ENCODE assay signal across 8 cellular contexts in genomic region chr2:84958135-84959044, GRCh38. TPM values are rescaled to one million over a fixed set of nuclear protein-coding genes. Genes with fewer than 3 reads are reported as not detected.
A peak's percentile ranks its signal among the peaks of the same experiment; 100 is the strongest.
DNase-seq lines count a peak whose midpoint lies in the region; ATAC-seq and TF ChIP-seq lines count a peak whose summit lies in the region.

No MANE protein-coding gene starts in this region.

- peak; percentile 98 for DNase-seq in DMS53 (lab: John Stamatoyannopoulos, UW)
- peak; percentile 97 for DNase-seq in M059J (ENCODE audit: low read depth)
- peak; percentile 71 for DNase-seq in adipocyte (ENCODE audit: low read depth)
- peak; percentile 99 for DNase-seq in islet precursor cell
- peak in 1 of 2 donors; percentile 44 for DNase-seq in upper lobe of left lung
- no peak for DNase-seq in stimulated activated CD4-positive, alpha-beta T cell treated with anti-CD3 and anti-CD28 coated beads, Interleukin-4, amount 100 ng/mL, for 4 hours

- no peaks in the 10 kb centered on the region for H3K27me3 ChIP-seq in adipocyte (replicated peaks; ENCODE audit: control insufficient read depth, insufficient read depth, low read length)
- H3K27me3 ChIP-seq in upper lobe of left lung: no peaks in the 10 kb centered on the region

- no peak for TF ChIP-seq CTCF in upper lobe of left lung (IDR thresholded peaks at IDR 0.05)

- H3K27ac ChIP-seq in upper lobe of left lung: no peak overlapping the region

- H3K36me3 ChIP-seq in adipocyte (ENCODE audit: control insufficient read depth, insufficient read depth, low read length, severe bottlenecking) (peaks cover 5% of the 10 kb centered on the region), upper lobe of left lung (peaks cover 0 to 2% (median 0%) of the 10 kb centered on the region in 4 donors)

- H3K4me3 ChIP-seq in adipocyte (ENCODE audit: low read length) (no peak overlapping the region), upper lobe of left lung (no peak overlapping the region)

- TF ChIP-seq POLR2A in upper lobe of left lung (IDR thresholded peaks at IDR 0.05): no peak

- TF ChIP-seq EP300 in upper lobe of left lung (IDR thresholded peaks at IDR 0.05): no peak

- H3K9ac ChIP-seq in adipocyte (ENCODE audit: low read length): peak overlapping the region; percentile 35

- H3K9me3 ChIP-seq in adipocyte (ENCODE audit: control insufficient read depth, low read length): no peaks in the 10 kb centered on the region
- H3K9me3 ChIP-seq in upper lobe of left lung: no peaks in the 10 kb centered on the region

- ATAC-seq in upper lobe of left lung (ENCODE audit: low FRiP score in 2 of 2): peak; percentile 62 to 66
- ATAC-seq in HG03175 (IDR thresholded peaks at IDR 0.05; ENCODE audit: unreplicated experiment): no peak
- ATAC-seq in HG02763 (IDR thresholded peaks at IDR 0.05; ENCODE audit: unreplicated experiment): no peak

- H3K4me1 ChIP-seq in adipocyte (ENCODE audit: control insufficient read depth, insufficient read depth, low read length) (peaks cover 35% of the 10 kb centered on the region), upper lobe of left lung (peaks cover 0 to 12% (median 4%) of the 10 kb centered on the region in 4 donors)

- 52 to 62% methylated on average over 10 of the region's 10 CpGs for WGBS in upper lobe of left lung, 2 donors

RNA-seq across cellular contexts. Expression of gene KCMF1, which starts 12.6 kb away (rescaled TPM):
- total RNA-seq in M059J (2014; rRNA removed; shearing (Covaris generic)): 52.7 and 81.2 TPM in 2 replicates
- total RNA-seq in upper lobe of left lung: 10 to 100 TPM in 5 of 6 donors, 1 to 10 TPM in 1; 6.3 to 76.6 (median 47.8) TPM

RNA-seq across cellular contexts. Expression of gene TMSB10, which starts 52.9 kb away (rescaled TPM):
- total RNA-seq in M059J (2014; rRNA removed; shearing (Covaris generic)): 7,017 and 9,457 TPM in 2 replicates
- total RNA-seq in upper lobe of left lung: 1,000 to 10,000 TPM; 1,275 to 5,234 (median 2,267) TPM

Comparison
In these comparisons a context has a peak if more than half of its experiments do, and no peak if none do; other contexts are left out.
1. DNase-seq: peak in DMS53 (single experiment), M059J (single experiment), adipocyte (single experiment) and islet precursor cell (single experiment); none in stimulated activated CD4-positive, alpha-beta T cell treated with anti-CD3 and anti-CD28 coated beads, Interleukin-4, amount 100 ng/mL, for 4 hours (0 of 2).
2. ATAC-seq: peak in upper lobe of left lung (2 of 2); none in HG03175 (single experiment) and HG02763 (single experiment).